22 cellular contexts compared by ENCODE assay signal in the genomic region with DNA sequence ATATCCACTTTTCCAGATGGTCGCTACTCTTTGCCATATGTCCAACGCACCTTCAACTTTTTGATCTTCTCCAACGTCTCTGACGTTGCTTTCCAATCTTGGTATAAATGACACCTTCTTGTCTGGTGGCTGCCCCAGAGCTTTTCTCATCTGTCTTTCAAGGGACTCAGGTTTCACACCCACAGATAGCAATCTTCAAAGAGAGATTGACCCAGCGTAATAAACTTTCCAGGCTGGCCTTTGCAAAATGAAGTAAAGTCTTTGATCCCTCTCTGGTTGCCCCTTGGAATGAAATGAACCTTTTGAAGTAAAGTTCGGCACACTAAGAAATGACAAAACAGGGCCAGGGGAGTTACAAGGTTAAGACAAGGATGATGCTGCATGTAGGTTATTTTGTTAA.
"Had no signal": no experiment of that assay in that cellular context is flagged by ENCODE, and none has a peak within 500 bp of the region (broad histone marks: within the 10 kb centered on the region; RNA-seq: fewer than 3 reads in every experiment).

No MANE protein-coding gene starts in this region.

- H3K9me3 ChIP-seq: gastrocnemius medialis, mucosa of descending colon, prostate gland, right atrium auricular region, thoracic aorta, tibial nerve, upper lobe of left lung had no signal

- ATAC-seq: effector memory CD8-positive, alpha-beta T cell; gastrocnemius medialis; left lobe of liver; mucosa of descending colon; natural killer cell treated with Interleukin-12 subunit alpha and Interleukin-12 subunit beta and Interleukin-15 and Interleukin-18, amount 100 ng/mL, for 72 hours had no signal

- H3K4me3 ChIP-seq: coronary artery, gastrocnemius medialis, lung, mucosa of descending colon, neural progenitor cell, prostate gland, right atrium auricular region, skin epidermis, spleen, thoracic aorta, tibial nerve, upper lobe of left lung had no signal

- H3K9ac ChIP-seq: neural progenitor cell had no signal

- FAIRE-seq: endometrium, keratinocyte, urothelium cell line had no signal

- H3K36me3 ChIP-seq: gastrocnemius medialis, neural progenitor cell, prostate gland, right atrium auricular region, spleen, thoracic aorta, tibial nerve, upper lobe of left lung had no signal

- H3K4me2 ChIP-seq: neural progenitor cell had no signal

- H2AFZ ChIP-seq: neural progenitor cell had no signal

- H3K27me3 ChIP-seq: neural progenitor cell, right atrium auricular region, spleen, tibial nerve, upper lobe of left lung had no signal

- H3K27ac ChIP-seq: coronary artery, gastrocnemius medialis, neural progenitor cell, prostate gland, right atrium auricular region, skin epidermis, spleen, thoracic aorta, tibial nerve, upper lobe of left lung had no signal

- DNase-seq: effector memory CD8-positive, alpha-beta T cell; gastrocnemius medialis; head of caudate nucleus; mucosa of descending colon; naive B cell; spleen; stimulated activated CD4-positive, alpha-beta T cell treated with anti-CD3 and anti-CD28 coated beads, Interleukin-2, amount 100 ng/mL, for 48 hours; stimulated activated naive B cell treated with anti-CD40 and anti-IgM and Interleukin-4, amounts not matched to agents 10 μg/mL and 1 μg/mL and 100 μg/mL, for 72 hours; upper lobe of left lung had no signal

- H3K4me1 ChIP-seq: gastrocnemius medialis, neural progenitor cell, prostate gland, right atrium auricular region, spleen, tibial nerve, upper lobe of left lung had no signal
